ENCODE assay signal across 9 cellular contexts in genomic region chr17:77571562-77571981, GRCh38.
DNase-seq lines count a peak whose midpoint lies in the region; ATAC-seq, FAIRE-seq and TF ChIP-seq lines count a peak whose summit lies in the region.
"Had no signal": no experiment of that assay in that cellular context is flagged by ENCODE, and none has a peak within 500 bp of the region (broad histone marks: within the 10 kb centered on the region; RNA-seq: fewer than 3 reads in every experiment).

No MANE protein-coding gene starts in this region.

- no peak for FAIRE-seq in K562 (lab: Jason Lieb, UNC)
- FAIRE-seq: G401.6 had no signal

- peaks cover 3% of the 10 kb centered on the region; the same call in 1 of the 2 replicates for H4K20me1 ChIP-seq in K562 (replicated peaks; ENCODE audit: control insufficient read depth, insufficient read depth, low read length)

- H3K27ac Mint-ChIP-seq in memory B cell = no peak overlapping the region

- no peak for TF ChIP-seq POLR2A in K562 (conservative IDR thresholded peaks at IDR 0.05)

- H3K4me3 Mint-ChIP-seq in memory B cell = peak overlapping the region; percentile 43

- no peak for TF ChIP-seq RAD21 in K562 (CRISPR knock-in tag; conservative IDR thresholded peaks at IDR 0.05 in 1 of 2, IDR thresholded peaks at IDR 0.05 in 1 of 2)

- peaks cover 23% of the 10 kb centered on the region for H3K27me3 Mint-ChIP-seq in memory B cell

- TF ChIP-seq EP300 in K562 (IDR thresholded peaks at IDR 0.05; ENCODE audit: low read length) = peak; percentile 50; the same call in 1 of the 2 replicates

- POLR2A ChIA-PET in K562 (lab: Yijun Ruan, JAX) = interaction anchor here (0.8 kb wide), 1 partner anchor 15 kb away, joined by 3 read pairs; no protein-coding TSS in a partner anchor

- WGBS in K562 (ENCODE audit: insufficient coverage, low coverage, missing lambda C conversion rate) = 1% methylated on average over 14 of the region's 14 CpGs

- H2AFZ ChIP-seq in K562 (ENCODE audit: low read depth, low read length) = no peak overlapping the region

- no peaks in the 10 kb centered on the region for H3K9me1 ChIP-seq in K562 (ENCODE audit: control insufficient read depth, insufficient read depth, low read length)

- no peaks in the 10 kb centered on the region for H3K36me3 ChIP-seq in K562 (ENCODE audit: control insufficient read depth, insufficient read depth, low read length)

- no peaks in the 10 kb centered on the region for H3K79me2 ChIP-seq in K562 (ENCODE audit: control insufficient read depth, insufficient read depth, low read length)

- H3K4me3 ChIP-seq in K562 = no peak overlapping the region

- H3K9me3 ChIP-seq in K562 (replicated peaks; ENCODE audit: control insufficient read depth, insufficient read depth, low read depth, low read length) = no peaks in the 10 kb centered on the region

- H3K9ac ChIP-seq in K562 (ENCODE audit: insufficient read depth in 1 of 2, low read depth in 2 of 2, low read length in 2 of 2) = no peak overlapping the region

- ATAC-seq in K562 (0 out of 3 replicates have a peak, but pooled peaks have one; percentile 20), memory B cell (ENCODE audit: low read depth) (peak; percentile 64), HG03097 (IDR thresholded peaks at IDR 0.05; ENCODE audit: low FRiP score, unreplicated experiment) (no peak), HG03565 (IDR thresholded peaks at IDR 0.05; ENCODE audit: unreplicated experiment) (no peak)

- H3K4me1 Mint-ChIP-seq in memory B cell = peaks cover 8% of the 10 kb centered on the region

- no peak overlapping the region for H3K27ac ChIP-seq in K562 (ENCODE audit: extremely low read depth, low read depth, low read length)

- H3K9me3 Mint-ChIP-seq in memory B cell = no peaks in the 10 kb centered on the region

- intact Hi-C loops in K562 (cut with micrococcal nuclease) = no loop called here

- no peak for TF ChIP-seq CTCF in K562 (IDR thresholded peaks at IDR 0.05 in 2 of 3, conservative IDR thresholded peaks at IDR 0.05 in 1 of 3; ENCODE audit: insufficient read depth in 2 of 3, low read depth in 1 of 3, low read length in 3 of 3)

- in situ Hi-C loops in K562 (cut with MboI) (no loop called here), ACHN (cut with HindIII; ENCODE audit: low pct_ligation_motif_present, low pct_unique_long_range_greater_than_20kb, low sequenced_read_pairs) (no loop called here)

- peak overlapping the region; percentile 48 for H3K4me2 ChIP-seq in K562 (ENCODE audit: insufficient read depth, low read length)

- peaks cover 12 to 18% of the 10 kb centered on the region in 2 experiments for H3K4me1 ChIP-seq in K562 (replicated peaks in 1 of 2; ENCODE audit: control insufficient read depth in 2 of 2, insufficient read depth in 2 of 2, low read length in 2 of 2)

- CTCF ChIA-PET in K562 (lab: Yijun Ruan, JAX; ENCODE audit: low intra/inter-chr PET ratio) = no interaction called here

- BruUV-seq in K562 (replicated peaks; lab: Mats Ljungman, UMichigan) = no TSS peak

- DNase-seq in stimulated activated CD4-positive, alpha-beta T cell treated with anti-CD3 and anti-CD28 coated beads, Interleukin-15, amount 100 ng/mL, for 24 hours = peak; percentile 10
- DNase-seq in stimulated activated CD4-positive, alpha-beta T cell treated with anti-CD3 and anti-CD28 coated beads, Interleukin-1b, Interleukin-23, amount 100 ng/mL, for 48 hours = no peak
- DNase-seq in K562 (ENCODE audit: extremely low read depth in 1 of 4, low spot score in 3 of 4) (peak; percentile 34 to 54 (median 40)), memory B cell (ENCODE audit: low spot score in 2 of 2) (no peak), NCI-H2029 treated with DMSO at 0.1 percent for 48 hours (lab: John Stamatoyannopoulos, UW) (no peak), ACHN (no peak)

- H3K36me3 Mint-ChIP-seq in memory B cell = peaks cover 1% of the 10 kb centered on the region

- peaks cover 23 to 56% of the 10 kb centered on the region in 2 experiments for H3K27me3 ChIP-seq in K562 (ENCODE audit: control insufficient read depth in 2 of 2, insufficient read depth in 2 of 2, low read length in 2 of 2)

TF ChIP-seq in K562, 482 proteins besides CTCF, POLR2A, EP300 and RAD21 (continues in another document):
- TF ChIP-seq MXI1 (IDR thresholded peaks at IDR 0.05; ENCODE audit: low read depth, low read length) = no peak
- no peak for TF ChIP-seq MCM2 (IDR thresholded peaks at IDR 0.05; ENCODE audit: low read depth)
- TF ChIP-seq, protein P1, sequence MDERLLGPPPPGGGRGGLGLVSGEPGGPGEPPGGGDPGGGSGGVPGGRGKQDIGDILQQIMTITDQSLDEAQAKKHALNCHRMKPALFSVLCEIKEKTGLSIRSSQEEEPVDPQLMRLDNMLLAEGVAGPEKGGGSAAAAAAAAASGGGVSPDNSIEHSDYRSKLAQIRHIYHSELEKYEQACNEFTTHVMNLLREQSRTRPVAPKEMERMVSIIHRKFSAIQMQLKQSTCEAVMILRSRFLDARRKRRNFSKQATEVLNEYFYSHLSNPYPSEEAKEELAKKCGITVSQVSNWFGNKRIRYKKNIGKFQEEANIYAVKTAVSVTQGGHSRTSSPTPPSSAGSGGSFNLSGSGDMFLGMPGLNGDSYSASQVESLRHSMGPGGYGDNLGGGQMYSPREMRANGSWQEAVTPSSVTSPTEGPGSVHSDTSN (CRISPR knock-in tag; IDR thresholded peaks at IDR 0.05; ENCODE audit: low read depth) = no peak
- TF ChIP-seq, protein P1 (tag; conservative IDR thresholded peaks at IDR 0.05; ENCODE audit: low read depth) = peak; percentile 66
- TF ChIP-seq CBFA2T3 (IDR thresholded peaks at IDR 0.05) = peak; percentile 89
- TF ChIP-seq NFIC (IDR thresholded peaks at IDR 0.05) = peak; percentile 62
- peak; percentile 59; the same call in 1 of the 2 replicates for TF ChIP-seq LCOR (CRISPR knock-in tag; IDR thresholded peaks at IDR 0.05)
- peak; percentile 61; the same call in 1 of the 2 replicates for TF ChIP-seq SMARCA4 (IDR thresholded peaks at IDR 0.05)
- TF ChIP-seq CBFA2T2 (conservative IDR thresholded peaks at IDR 0.05) = peak; percentile 79
- TF ChIP-seq ZC3H11A (IDR thresholded peaks at IDR 0.05; ENCODE audit: low read depth, low read length) = no peak
- 0 out of 2 replicates have a peak, but pooled peaks have one; percentile 67 for TF ChIP-seq ERF (CRISPR knock-in tag; IDR thresholded peaks at IDR 0.05)
- peak; percentile 84 for TF ChIP-seq RFX1 (IDR thresholded peaks at IDR 0.05)
- peak; percentile 93 for TF ChIP-seq TCF3 (CRISPR knock-in tag; IDR thresholded peaks at IDR 0.05)
- TF ChIP-seq GATA2 (CRISPR knock-in tag; IDR thresholded peaks at IDR 0.05) = peak; percentile 35; the same call in 1 of the 2 replicates
- TF ChIP-seq TRIM28 (IDR thresholded peaks at IDR 0.05) = no peak
- TF ChIP-seq BRCA1 (IDR thresholded peaks at IDR 0.05) = no peak
- no peak for TF ChIP-seq BRCA1 (CRISPR knock-in tag; IDR thresholded peaks at IDR 0.05)
- TF ChIP-seq CTBP1 (IDR thresholded peaks at IDR 0.05; ENCODE audit: borderline replicate concordance) = peak; percentile 58; the same call in 1 of the 2 replicates
- peak; percentile 70 for TF ChIP-seq NCOR1 (IDR thresholded peaks at IDR 0.05)
- TF ChIP-seq ZNF639 (CRISPR knock-in tag; conservative IDR thresholded peaks at IDR 0.05 in 1 of 2, IDR thresholded peaks at IDR 0.05 in 1 of 2) = peak in 1 of 2 experiments; percentile 47; a peak in 1 of 4 replicates
- peak; percentile 55; the same call in 1 of the 2 replicates for TF ChIP-seq POLR2AphosphoS5 (IDR thresholded peaks at IDR 0.05; ENCODE audit: control insufficient read depth, insufficient read depth, low read depth, low read length)
- TF ChIP-seq L3MBTL2 (IDR thresholded peaks at IDR 0.05) = 0 out of 2 replicates have a peak, but pooled peaks have one; percentile 14
- peak; percentile 47; the same call in 1 of the 2 replicates for TF ChIP-seq SMAD4 (CRISPR knock-in tag; conservative IDR thresholded peaks at IDR 0.05)
- TF ChIP-seq STAT5A (IDR thresholded peaks at IDR 0.05; ENCODE audit: borderline replicate concordance, low read length) = peak; percentile 38; the same call in 1 of the 2 replicates
- peak; percentile 90 for TF ChIP-seq TEAD4 (IDR thresholded peaks at IDR 0.05; ENCODE audit: low read length)
- no peak for TF ChIP-seq TEAD4 (CRISPR knock-in tag; IDR thresholded peaks at IDR 0.05; ENCODE audit: borderline replicate concordance)
- TF ChIP-seq ARID1B (IDR thresholded peaks at IDR 0.05) = peak; percentile 89
- TF ChIP-seq ELF4 (CRISPR knock-in tag; IDR thresholded peaks at IDR 0.05) = 0 out of 2 replicates have a peak, but pooled peaks have one; percentile 46
- peak; percentile 32; the same call in 1 of the 2 replicates for TF ChIP-seq ZNF263 (CRISPR knock-in tag; IDR thresholded peaks at IDR 0.05; ENCODE audit: borderline replicate concordance)

Comparison
In these comparisons a context has a peak if more than half of its experiments do, and no peak if none do; other contexts are left out.
1. DNase-seq: peak in stimulated activated CD4-positive, alpha-beta T cell treated with anti-CD3 and anti-CD28 coated beads, Interleukin-15, amount 100 ng/mL, for 24 hours (single experiment) and K562 (4 of 4); none in stimulated activated CD4-positive, alpha-beta T cell treated with anti-CD3 and anti-CD28 coated beads, Interleukin-1b, Interleukin-23, amount 100 ng/mL, for 48 hours (single experiment), memory B cell (0 of 2), NCI-H2029 treated with DMSO at 0.1 percent for 48 hours (single experiment) and ACHN (single experiment).
2. ATAC-seq: peak in K562 (single experiment) and memory B cell (single experiment); none in HG03097 (single experiment) and HG03565 (single experiment).